Comparison of ENCODE assay signal across 8 cellular contexts in the genomic region with DNA sequence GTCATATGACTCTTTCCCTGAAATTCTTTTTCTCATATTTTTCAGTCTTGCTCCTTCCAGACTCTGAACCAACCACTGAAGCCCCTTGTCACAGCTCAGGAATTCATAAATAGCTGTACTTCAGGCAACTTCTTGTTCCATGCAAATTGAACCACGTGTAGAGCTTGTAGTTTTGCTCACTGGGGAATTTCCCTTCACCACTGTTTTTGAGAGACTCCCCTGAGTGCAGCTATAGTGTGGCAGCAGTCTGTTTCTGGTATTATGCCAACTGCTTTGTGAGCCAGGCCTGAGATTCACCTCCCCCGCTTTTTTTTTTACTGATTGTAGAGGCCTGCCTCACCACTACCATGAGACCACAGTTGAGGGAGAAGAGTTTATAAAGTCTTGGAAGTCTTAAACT.
DNase-seq lines count a peak whose midpoint lies in the region; ATAC-seq and TF ChIP-seq lines count a peak whose summit lies in the region.

No MANE protein-coding gene starts in this region.

- H3K4me1 Mint-ChIP-seq in chondrocyte (ENCODE audit: low read depth): peaks cover 64% of the 10 kb centered on the region

- no peak overlapping the region for H3K4me3 Mint-ChIP-seq in chondrocyte (ENCODE audit: unreplicated experiment)

- no peaks in the 10 kb centered on the region for H3K27me3 Mint-ChIP-seq in chondrocyte (ENCODE audit: low read depth)

- H3K9me3 Mint-ChIP-seq in chondrocyte (ENCODE audit: low read depth): no peaks in the 10 kb centered on the region

- ATAC-seq in GM21381 (IDR thresholded peaks at IDR 0.05; ENCODE audit: unreplicated experiment) (peak; percentile 73), HG03378 (IDR thresholded peaks at IDR 0.05; ENCODE audit: unreplicated experiment) (peak; percentile 95)

- no peak for TF ChIP-seq CTCF in chondrocyte (IDR thresholded peaks at IDR 0.05)

- DNase-seq in GM04504 (ENCODE audit: low read depth) (peak; percentile 63), chondrocyte (ENCODE audit: low spot score) (no peak), LoVo (ENCODE audit: low spot score) (no peak), D341Med (ENCODE audit: low spot score) (no peak), Kasumi-1 (lab: John Stamatoyannopoulos, UW) (no peak)
- no peak for DNase-seq in activated CD8-positive, alpha-beta memory T cell treated with anti-CD3 and anti-CD28 coated beads, Interleukin-2, amount 50 U/mL, for 4 hours

- no peaks in the 10 kb centered on the region for H3K36me3 Mint-ChIP-seq in chondrocyte (ENCODE audit: low read depth)

- peak overlapping the region; percentile 73 for H3K27ac Mint-ChIP-seq in chondrocyte (ENCODE audit: unreplicated experiment)
